Comparison of ENCODE assay signal across 8 cellular contexts in the genomic region with DNA sequence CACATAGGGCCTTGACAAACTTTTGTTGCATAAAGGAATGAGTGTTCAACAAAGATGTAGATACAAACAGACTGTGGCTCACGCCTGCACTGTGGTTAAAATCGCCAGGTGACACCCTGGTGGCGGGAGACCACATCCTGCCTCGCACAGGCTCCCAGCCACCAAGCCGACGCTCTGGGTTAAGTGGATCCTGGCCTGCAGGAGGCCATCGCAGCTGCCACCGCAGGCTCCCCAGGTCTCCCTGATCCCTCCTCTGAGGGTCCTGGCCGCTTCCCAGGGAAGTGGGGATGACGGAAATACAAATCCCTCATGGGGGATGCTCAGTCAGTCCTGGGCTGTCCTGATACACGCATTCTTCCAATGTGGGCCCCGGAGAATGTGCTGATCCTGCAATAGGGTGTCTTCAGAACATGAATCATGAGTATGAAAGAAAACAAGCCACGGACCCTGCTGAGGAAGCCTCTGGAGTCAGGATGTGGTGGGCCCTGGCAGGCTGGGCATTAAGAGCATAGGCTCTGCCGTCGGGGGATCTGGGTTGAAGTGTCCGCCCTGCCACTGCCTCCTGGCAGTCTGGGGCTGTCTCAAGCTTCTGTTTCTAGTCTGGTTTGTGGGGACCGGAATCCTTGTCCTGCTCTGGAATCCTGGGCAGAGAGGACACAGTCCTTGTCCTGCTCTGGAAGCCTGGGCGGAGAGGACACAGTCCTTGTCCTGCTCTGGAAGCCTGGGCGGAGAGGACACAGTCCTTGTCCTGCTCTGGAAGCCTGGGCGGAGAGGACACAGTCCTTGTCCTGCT. TPM values are rescaled to one million over a fixed set of nuclear protein-coding genes. Genes with fewer than 3 reads are reported as not detected.
A peak's percentile ranks its signal among the peaks of the same experiment; 100 is the strongest.
DNase-seq lines count a peak whose midpoint lies in the region; ATAC-seq and TF ChIP-seq lines count a peak whose summit lies in the region.

No MANE protein-coding gene starts in this region.

- H3K9ac ChIP-seq in PC-3 (ENCODE audit: low read length): no peak overlapping the region

- H3F3A ChIP-seq in PC-3 (ENCODE audit: low read length, unreplicated experiment): no peaks in the 10 kb centered on the region

- H3K4me2 ChIP-seq in PC-3 (ENCODE audit: low read length): no peak overlapping the region

- no peak overlapping the region for H3K27ac ChIP-seq in PC-3 (ENCODE audit: low read length)

- no peaks in the 10 kb centered on the region for H4K20me1 ChIP-seq in PC-3 (ENCODE audit: low read length)

- H3K4me3 ChIP-seq in PC-3 (ENCODE audit: low read length): no peak overlapping the region

- no peaks in the 10 kb centered on the region for H3K79me2 ChIP-seq in PC-3 (ENCODE audit: low read length)

- no peaks in the 10 kb centered on the region for H3K27me3 ChIP-seq in PC-3 (ENCODE audit: low read length)

- H3K4me1 ChIP-seq in PC-3 (ENCODE audit: insufficient read depth, low read length): peaks cover 4% of the 10 kb centered on the region

- intact Hi-C loops in PC-3 (cut with micrococcal nuclease): loop anchor here (10.0 kb wide), 1 partner anchor 96 kb away; no protein-coding TSS in a partner anchor

- no TSS peak for BruUV-seq in PC-3 (replicated peaks; lab: Mats Ljungman, UMichigan)

- H3K9me3 ChIP-seq in PC-3 (ENCODE audit: low read length): no peaks in the 10 kb centered on the region

- no peaks in the 10 kb centered on the region for H3K9me2 ChIP-seq in PC-3 (replicated peaks; ENCODE audit: low read length)

- H3K36me3 ChIP-seq in PC-3 (ENCODE audit: low read depth, low read length): no peaks in the 10 kb centered on the region

- DNase-seq in PC-3 (peak; percentile 19), glomerular visceral epithelial cell (ENCODE audit: extremely low spot score) (no peak), NCI-H2171 treated with DMSO at 0.1 percent for 48 hours (lab: John Stamatoyannopoulos, UW) (no peak), NCI-H82 treated with DMSO at 0.1 percent for 48 hours (lab: John Stamatoyannopoulos, UW; ENCODE audit: unreplicated experiment) (no peak)
- DNase-seq in activated naive CD4-positive, alpha-beta T cell (lab: John Stamatoyannopoulos, UW): peak in 3 of 4 experiments; percentile 21 to 59 (median 39)
- DNase-seq in stimulated activated CD4-positive, alpha-beta T cell treated with anti-CD3 and anti-CD28 coated beads, Interleukin-1b, Interleukin-23, amount 100 ng/mL, for 48 hours: peak; percentile 85

- POLR2A ChIA-PET in PC-3 (lab: Charles Lee; ENCODE audit: unreplicated experiment): interaction anchor here (0.8 kb wide), 1 partner anchor 255 kb away, joined by 7 read pairs; no protein-coding TSS in a partner anchor

- no peak overlapping the region for H2AFZ ChIP-seq in PC-3 (ENCODE audit: low read length)

- ATAC-seq in GM18499 (IDR thresholded peaks at IDR 0.05; ENCODE audit: insufficient read depth, unreplicated experiment) (peak; percentile 85), HG02798 (IDR thresholded peaks at IDR 0.05; ENCODE audit: poor library complexity, unreplicated experiment) (peak; percentile 82), PC-3 (peak; percentile 42; the same call in 1 of the 2 replicates)

- TF ChIP-seq CTCF in PC-3 (conservative IDR thresholded peaks at IDR 0.05; ENCODE audit: low read depth, low read length): no peak

- CTCF ChIA-PET in PC-3 (lab: Charles Lee): no interaction called here

RNA-seq across cellular contexts. Expression of a gene that starts 53.5 kb away (rescaled TPM):
- total RNA-seq in PC-3 (2014; rRNA removed): 3.5 and 3.8 TPM in 2 replicates

Comparison
In these comparisons a context has a peak if more than half of its experiments do, and no peak if none do; other contexts are left out.
1. DNase-seq: peak in PC-3 (single experiment), activated naive CD4-positive, alpha-beta T cell (3 of 4) and stimulated activated CD4-positive, alpha-beta T cell treated with anti-CD3 and anti-CD28 coated beads, Interleukin-1b, Interleukin-23, amount 100 ng/mL, for 48 hours (single experiment); none in glomerular visceral epithelial cell (single experiment), NCI-H2171 treated with DMSO at 0.1 percent for 48 hours (single experiment) and NCI-H82 treated with DMSO at 0.1 percent for 48 hours (single experiment).
2. Peak in every context shown above with its lines, with median percentiles within 50 percentile points of each other: ATAC-seq.